ENCODE assay signal across 8 cellular contexts in genomic region chr9:15509931-15510788, GRCh38. TPM values are rescaled to one million over a fixed set of nuclear protein-coding genes. Genes with fewer than 3 reads are reported as not detected.
DNase-seq lines count a peak whose midpoint lies in the region; ATAC-seq and TF ChIP-seq lines count a peak whose summit lies in the region.

No MANE protein-coding gene starts in this region.

- peak; percentile 55 for ATAC-seq in HG03045 (IDR thresholded peaks at IDR 0.05; ENCODE audit: unreplicated experiment)
- peak; percentile 64 for ATAC-seq in foreskin keratinocyte
- peak; percentile 80 for ATAC-seq in omental fat pad (ENCODE audit: low FRiP score)

- H3K9me3 ChIP-seq in testis = no peaks in the 10 kb centered on the region

- peak overlapping the region; percentile 96 to 98 for H3K4me3 ChIP-seq in testis

- WGBS in testis, 2 donors = 0 to 1% methylated on average over 31 to 74 of the region's 76 CpGs

- DNase-seq in NCI-H82 (lab: John Stamatoyannopoulos, UW) (peak; percentile 64), NCI-H82 treated with DMSO at 0.1 percent for 48 hours (lab: John Stamatoyannopoulos, UW; ENCODE audit: unreplicated experiment) (no peak), OCI-M1 (lab: John Stamatoyannopoulos, UW) (peak; percentile 62), foreskin keratinocyte (no peak), omental fat pad (ENCODE audit: low spot score) (no peak), testis (peak; percentile 49)
- peak; percentile 54 for DNase-seq in activated effector memory CD4-positive, alpha-beta T cell treated with Interleukin-2 at 50 U/mL for 16 hours

- no peak for TF ChIP-seq POLR2A in testis (IDR thresholded peaks at IDR 0.05)

- intact Hi-C loops in testis (cut with DNase I; ENCODE audit: low total_unique reads) = no loop called here

- no peaks in the 10 kb centered on the region for H3K27me3 ChIP-seq in foreskin keratinocyte
- H3K27me3 ChIP-seq in testis = no peaks in the 10 kb centered on the region

- peaks cover 20% of the 10 kb centered on the region for H3K4me1 ChIP-seq in foreskin keratinocyte
- H3K4me1 ChIP-seq in testis = peaks cover 22% of the 10 kb centered on the region

- H3K36me3 ChIP-seq in testis (ENCODE audit: low read depth, missing control alignments) = peaks cover 4% of the 10 kb centered on the region

- H3K27ac ChIP-seq in foreskin keratinocyte (peak overlapping the region; percentile 97), testis (peak overlapping the region; percentile 94)

- TF ChIP-seq CTCF in foreskin keratinocyte (conservative IDR thresholded peaks at IDR 0.05) (no peak), omental fat pad (IDR thresholded peaks at IDR 0.05) (no peak), testis (IDR thresholded peaks at IDR 0.05) (no peak)

RNA-seq across cellular contexts. Expression of gene PSIP1, which starts 0.6 kb away (rescaled TPM):
- total RNA-seq in foreskin keratinocyte (38.6 and 46.9 TPM in 2 replicates), omental fat pad (10 to 100 TPM; 18.4 to 59.3 (median 22.6) TPM), testis (10 to 100 TPM; 93.4 to 98.2 TPM)
- polyA plus RNA-seq in foreskin keratinocyte (22.9 and 27.8 TPM in 2 replicates), testis (ENCODE audit: insufficient read depth, low read depth, low replicate concordance) (57.3 TPM)

RNA-seq across cellular contexts. Expression of gene CCDC171, which starts 42.7 kb away (rescaled TPM):
- total RNA-seq in foreskin keratinocyte (0.78 and 1.1 TPM in 2 replicates), omental fat pad (1 to 10 TPM; 1.1 to 5.0 (median 2.1) TPM), testis (10 to 100 TPM; 21.4 to 30.2 TPM)
- polyA plus RNA-seq in foreskin keratinocyte (0.18 and 0.20 TPM in 2 replicates), testis (ENCODE audit: insufficient read depth, low read depth, low replicate concordance) (13.2 TPM)

Comparison
In these comparisons a context has a peak if more than half of its experiments do, and no peak if none do; other contexts are left out.
1. DNase-seq: peak in NCI-H82 (single experiment), OCI-M1 (single experiment), activated effector memory CD4-positive, alpha-beta T cell treated with Interleukin-2 at 50 U/mL for 16 hours (single experiment) and testis (single experiment); none in NCI-H82 treated with DMSO at 0.1 percent for 48 hours (single experiment), foreskin keratinocyte (0 of 2) and omental fat pad (single experiment).
2. Peak in every context shown above with its lines, with median percentiles within 50 percentile points of each other: ATAC-seq.